Comparison of ENCODE assay signal across 1 cellular context in genomic region chr3:6747017-6747416, GRCh38.
TF ChIP-seq lines count a peak whose summit lies in the region.

No MANE protein-coding gene starts in this region.

TF ChIP-seq in K562, 482 proteins besides CTCF, POLR2A, EP300 and RAD21 (continued from another document):
- TF ChIP-seq, protein P1, sequence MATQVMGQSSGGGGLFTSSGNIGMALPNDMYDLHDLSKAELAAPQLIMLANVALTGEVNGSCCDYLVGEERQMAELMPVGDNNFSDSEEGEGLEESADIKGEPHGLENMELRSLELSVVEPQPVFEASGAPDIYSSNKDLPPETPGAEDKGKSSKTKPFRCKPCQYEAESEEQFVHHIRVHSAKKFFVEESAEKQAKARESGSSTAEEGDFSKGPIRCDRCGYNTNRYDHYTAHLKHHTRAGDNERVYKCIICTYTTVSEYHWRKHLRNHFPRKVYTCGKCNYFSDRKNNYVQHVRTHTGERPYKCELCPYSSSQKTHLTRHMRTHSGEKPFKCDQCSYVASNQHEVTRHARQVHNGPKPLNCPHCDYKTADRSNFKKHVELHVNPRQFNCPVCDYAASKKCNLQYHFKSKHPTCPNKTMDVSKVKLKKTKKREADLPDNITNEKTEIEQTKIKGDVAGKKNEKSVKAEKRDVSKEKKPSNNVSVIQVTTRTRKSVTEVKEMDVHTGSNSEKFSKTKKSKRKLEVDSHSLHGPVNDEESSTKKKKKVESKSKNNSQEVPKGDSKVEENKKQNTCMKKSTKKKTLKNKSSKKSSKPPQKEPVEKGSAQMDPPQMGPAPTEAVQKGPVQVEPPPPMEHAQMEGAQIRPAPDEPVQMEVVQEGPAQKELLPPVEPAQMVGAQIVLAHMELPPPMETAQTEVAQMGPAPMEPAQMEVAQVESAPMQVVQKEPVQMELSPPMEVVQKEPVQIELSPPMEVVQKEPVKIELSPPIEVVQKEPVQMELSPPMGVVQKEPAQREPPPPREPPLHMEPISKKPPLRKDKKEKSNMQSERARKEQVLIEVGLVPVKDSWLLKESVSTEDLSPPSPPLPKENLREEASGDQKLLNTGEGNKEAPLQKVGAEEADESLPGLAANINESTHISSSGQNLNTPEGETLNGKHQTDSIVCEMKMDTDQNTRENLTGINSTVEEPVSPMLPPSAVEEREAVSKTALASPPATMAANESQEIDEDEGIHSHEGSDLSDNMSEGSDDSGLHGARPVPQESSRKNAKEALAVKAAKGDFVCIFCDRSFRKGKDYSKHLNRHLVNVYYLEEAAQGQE (CRISPR knock-in tag; IDR thresholded peaks at IDR 0.05; ENCODE audit: low read depth), result no peak
- no peak for TF ChIP-seq ZNF316 (IDR thresholded peaks at IDR 0.05)
- no peak for TF ChIP-seq ZNF165 (CRISPR knock-in tag; IDR thresholded peaks at IDR 0.05; ENCODE audit: borderline replicate concordance)
- no peak for TF ChIP-seq POLR2H (tag; IDR thresholded peaks at IDR 0.05; ENCODE audit: low read depth)
- peak; percentile 74 for TF ChIP-seq ARID1B (IDR thresholded peaks at IDR 0.05)
- no peak for TF ChIP-seq TRIM25 (IDR thresholded peaks at IDR 0.05; ENCODE audit: borderline replicate concordance)
- TF ChIP-seq YBX1 (IDR thresholded peaks at IDR 0.05), result no peak
- no peak for TF ChIP-seq MAFG (tag; conservative IDR thresholded peaks at IDR 0.05)
- 0 out of 2 replicates have a peak, but pooled peaks have one; percentile 39 for TF ChIP-seq HDAC2 (IDR thresholded peaks at IDR 0.05)
- TF ChIP-seq EHMT2 (IDR thresholded peaks at IDR 0.05), result peak; percentile 43; the same call in 1 of the 2 replicates
- TF ChIP-seq, protein P2, sequence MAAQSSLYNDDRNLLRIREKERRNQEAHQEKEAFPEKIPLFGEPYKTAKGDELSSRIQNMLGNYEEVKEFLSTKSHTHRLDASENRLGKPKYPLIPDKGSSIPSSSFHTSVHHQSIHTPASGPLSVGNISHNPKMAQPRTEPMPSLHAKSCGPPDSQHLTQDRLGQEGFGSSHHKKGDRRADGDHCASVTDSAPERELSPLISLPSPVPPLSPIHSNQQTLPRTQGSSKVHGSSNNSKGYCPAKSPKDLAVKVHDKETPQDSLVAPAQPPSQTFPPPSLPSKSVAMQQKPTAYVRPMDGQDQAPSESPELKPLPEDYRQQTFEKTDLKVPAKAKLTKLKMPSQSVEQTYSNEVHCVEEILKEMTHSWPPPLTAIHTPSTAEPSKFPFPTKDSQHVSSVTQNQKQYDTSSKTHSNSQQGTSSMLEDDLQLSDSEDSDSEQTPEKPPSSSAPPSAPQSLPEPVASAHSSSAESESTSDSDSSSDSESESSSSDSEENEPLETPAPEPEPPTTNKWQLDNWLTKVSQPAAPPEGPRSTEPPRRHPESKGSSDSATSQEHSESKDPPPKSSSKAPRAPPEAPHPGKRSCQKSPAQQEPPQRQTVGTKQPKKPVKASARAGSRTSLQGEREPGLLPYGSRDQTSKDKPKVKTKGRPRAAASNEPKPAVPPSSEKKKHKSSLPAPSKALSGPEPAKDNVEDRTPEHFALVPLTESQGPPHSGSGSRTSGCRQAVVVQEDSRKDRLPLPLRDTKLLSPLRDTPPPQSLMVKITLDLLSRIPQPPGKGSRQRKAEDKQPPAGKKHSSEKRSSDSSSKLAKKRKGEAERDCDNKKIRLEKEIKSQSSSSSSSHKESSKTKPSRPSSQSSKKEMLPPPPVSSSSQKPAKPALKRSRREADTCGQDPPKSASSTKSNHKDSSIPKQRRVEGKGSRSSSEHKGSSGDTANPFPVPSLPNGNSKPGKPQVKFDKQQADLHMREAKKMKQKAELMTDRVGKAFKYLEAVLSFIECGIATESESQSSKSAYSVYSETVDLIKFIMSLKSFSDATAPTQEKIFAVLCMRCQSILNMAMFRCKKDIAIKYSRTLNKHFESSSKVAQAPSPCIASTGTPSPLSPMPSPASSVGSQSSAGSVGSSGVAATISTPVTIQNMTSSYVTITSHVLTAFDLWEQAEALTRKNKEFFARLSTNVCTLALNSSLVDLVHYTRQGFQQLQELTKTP (IDR thresholded peaks at IDR 0.05; ENCODE audit: low read depth in 1 of 2, partially characterized antibody in 2 of 2), result no peak
- TF ChIP-seq TAL1 (IDR thresholded peaks at IDR 0.05), result peak; percentile 69
- TF ChIP-seq FOXM1 (IDR thresholded peaks at IDR 0.05; ENCODE audit: low read depth), result peak; percentile 24; the same call in 1 of the 2 replicates
- no peak for TF ChIP-seq FOXM1 (CRISPR knock-in tag; IDR thresholded peaks at IDR 0.05; ENCODE audit: low read depth)
- no peak for TF ChIP-seq SREBF1 (IDR thresholded peaks at IDR 0.05; ENCODE audit: borderline replicate concordance, low read depth, low read length)
- no peak for TF ChIP-seq KLF13 (tag; IDR thresholded peaks at IDR 0.05; ENCODE audit: borderline replicate concordance, low read depth)
- TF ChIP-seq NR4A1 (CRISPR knock-in tag; IDR thresholded peaks at IDR 0.05), result no peak
- TF ChIP-seq NR4A1 (tag; IDR thresholded peaks at IDR 0.05), result no peak
- TF ChIP-seq, protein P3, sequence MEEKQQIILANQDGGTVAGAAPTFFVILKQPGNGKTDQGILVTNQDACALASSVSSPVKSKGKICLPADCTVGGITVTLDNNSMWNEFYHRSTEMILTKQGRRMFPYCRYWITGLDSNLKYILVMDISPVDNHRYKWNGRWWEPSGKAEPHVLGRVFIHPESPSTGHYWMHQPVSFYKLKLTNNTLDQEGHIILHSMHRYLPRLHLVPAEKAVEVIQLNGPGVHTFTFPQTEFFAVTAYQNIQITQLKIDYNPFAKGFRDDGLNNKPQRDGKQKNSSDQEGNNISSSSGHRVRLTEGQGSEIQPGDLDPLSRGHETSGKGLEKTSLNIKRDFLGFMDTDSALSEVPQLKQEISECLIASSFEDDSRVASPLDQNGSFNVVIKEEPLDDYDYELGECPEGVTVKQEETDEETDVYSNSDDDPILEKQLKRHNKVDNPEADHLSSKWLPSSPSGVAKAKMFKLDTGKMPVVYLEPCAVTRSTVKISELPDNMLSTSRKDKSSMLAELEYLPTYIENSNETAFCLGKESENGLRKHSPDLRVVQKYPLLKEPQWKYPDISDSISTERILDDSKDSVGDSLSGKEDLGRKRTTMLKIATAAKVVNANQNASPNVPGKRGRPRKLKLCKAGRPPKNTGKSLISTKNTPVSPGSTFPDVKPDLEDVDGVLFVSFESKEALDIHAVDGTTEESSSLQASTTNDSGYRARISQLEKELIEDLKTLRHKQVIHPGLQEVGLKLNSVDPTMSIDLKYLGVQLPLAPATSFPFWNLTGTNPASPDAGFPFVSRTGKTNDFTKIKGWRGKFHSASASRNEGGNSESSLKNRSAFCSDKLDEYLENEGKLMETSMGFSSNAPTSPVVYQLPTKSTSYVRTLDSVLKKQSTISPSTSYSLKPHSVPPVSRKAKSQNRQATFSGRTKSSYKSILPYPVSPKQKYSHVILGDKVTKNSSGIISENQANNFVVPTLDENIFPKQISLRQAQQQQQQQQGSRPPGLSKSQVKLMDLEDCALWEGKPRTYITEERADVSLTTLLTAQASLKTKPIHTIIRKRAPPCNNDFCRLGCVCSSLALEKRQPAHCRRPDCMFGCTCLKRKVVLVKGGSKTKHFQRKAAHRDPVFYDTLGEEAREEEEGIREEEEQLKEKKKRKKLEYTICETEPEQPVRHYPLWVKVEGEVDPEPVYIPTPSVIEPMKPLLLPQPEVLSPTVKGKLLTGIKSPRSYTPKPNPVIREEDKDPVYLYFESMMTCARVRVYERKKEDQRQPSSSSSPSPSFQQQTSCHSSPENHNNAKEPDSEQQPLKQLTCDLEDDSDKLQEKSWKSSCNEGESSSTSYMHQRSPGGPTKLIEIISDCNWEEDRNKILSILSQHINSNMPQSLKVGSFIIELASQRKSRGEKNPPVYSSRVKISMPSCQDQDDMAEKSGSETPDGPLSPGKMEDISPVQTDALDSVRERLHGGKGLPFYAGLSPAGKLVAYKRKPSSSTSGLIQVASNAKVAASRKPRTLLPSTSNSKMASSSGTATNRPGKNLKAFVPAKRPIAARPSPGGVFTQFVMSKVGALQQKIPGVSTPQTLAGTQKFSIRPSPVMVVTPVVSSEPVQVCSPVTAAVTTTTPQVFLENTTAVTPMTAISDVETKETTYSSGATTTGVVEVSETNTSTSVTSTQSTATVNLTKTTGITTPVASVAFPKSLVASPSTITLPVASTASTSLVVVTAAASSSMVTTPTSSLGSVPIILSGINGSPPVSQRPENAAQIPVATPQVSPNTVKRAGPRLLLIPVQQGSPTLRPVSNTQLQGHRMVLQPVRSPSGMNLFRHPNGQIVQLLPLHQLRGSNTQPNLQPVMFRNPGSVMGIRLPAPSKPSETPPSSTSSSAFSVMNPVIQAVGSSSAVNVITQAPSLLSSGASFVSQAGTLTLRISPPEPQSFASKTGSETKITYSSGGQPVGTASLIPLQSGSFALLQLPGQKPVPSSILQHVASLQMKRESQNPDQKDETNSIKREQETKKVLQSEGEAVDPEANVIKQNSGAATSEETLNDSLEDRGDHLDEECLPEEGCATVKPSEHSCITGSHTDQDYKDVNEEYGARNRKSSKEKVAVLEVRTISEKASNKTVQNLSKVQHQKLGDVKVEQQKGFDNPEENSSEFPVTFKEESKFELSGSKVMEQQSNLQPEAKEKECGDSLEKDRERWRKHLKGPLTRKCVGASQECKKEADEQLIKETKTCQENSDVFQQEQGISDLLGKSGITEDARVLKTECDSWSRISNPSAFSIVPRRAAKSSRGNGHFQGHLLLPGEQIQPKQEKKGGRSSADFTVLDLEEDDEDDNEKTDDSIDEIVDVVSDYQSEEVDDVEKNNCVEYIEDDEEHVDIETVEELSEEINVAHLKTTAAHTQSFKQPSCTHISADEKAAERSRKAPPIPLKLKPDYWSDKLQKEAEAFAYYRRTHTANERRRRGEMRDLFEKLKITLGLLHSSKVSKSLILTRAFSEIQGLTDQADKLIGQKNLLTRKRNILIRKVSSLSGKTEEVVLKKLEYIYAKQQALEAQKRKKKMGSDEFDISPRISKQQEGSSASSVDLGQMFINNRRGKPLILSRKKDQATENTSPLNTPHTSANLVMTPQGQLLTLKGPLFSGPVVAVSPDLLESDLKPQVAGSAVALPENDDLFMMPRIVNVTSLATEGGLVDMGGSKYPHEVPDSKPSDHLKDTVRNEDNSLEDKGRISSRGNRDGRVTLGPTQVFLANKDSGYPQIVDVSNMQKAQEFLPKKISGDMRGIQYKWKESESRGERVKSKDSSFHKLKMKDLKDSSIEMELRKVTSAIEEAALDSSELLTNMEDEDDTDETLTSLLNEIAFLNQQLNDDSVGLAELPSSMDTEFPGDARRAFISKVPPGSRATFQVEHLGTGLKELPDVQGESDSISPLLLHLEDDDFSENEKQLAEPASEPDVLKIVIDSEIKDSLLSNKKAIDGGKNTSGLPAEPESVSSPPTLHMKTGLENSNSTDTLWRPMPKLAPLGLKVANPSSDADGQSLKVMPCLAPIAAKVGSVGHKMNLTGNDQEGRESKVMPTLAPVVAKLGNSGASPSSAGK (IDR thresholded peaks at IDR 0.05), result no peak
- peak; percentile 75 for TF ChIP-seq CBFA2T2 (conservative IDR thresholded peaks at IDR 0.05)
- peak; percentile 66 for TF ChIP-seq NCOR1 (IDR thresholded peaks at IDR 0.05)
- 0 out of 2 replicates have a peak, but pooled peaks have one; percentile 22 for TF ChIP-seq SMAD4 (CRISPR knock-in tag; conservative IDR thresholded peaks at IDR 0.05)
- no peak for TF ChIP-seq CCAR2 (IDR thresholded peaks at IDR 0.05; ENCODE audit: low read depth, low read length)
- TF ChIP-seq SOX6 (IDR thresholded peaks at IDR 0.05), result peak; percentile 56
- TF ChIP-seq TRIM24 (IDR thresholded peaks at IDR 0.05), result peak in 1 of 2 experiments; percentile 38; a peak in 1 of 4 replicates
- TF ChIP-seq RCOR1 (IDR thresholded peaks at IDR 0.05; ENCODE audit: borderline replicate concordance in 1 of 2, low read depth in 2 of 2, low read length in 2 of 2), result peak in 1 of 2 experiments; percentile 50; a peak in 1 of 4 replicates
- TF ChIP-seq TFAM (CRISPR knock-in tag; conservative IDR thresholded peaks at IDR 0.05), result no peak
- TF ChIP-seq CSDE1 (IDR thresholded peaks at IDR 0.05), result no peak
- no peak for TF ChIP-seq ZBTB26 (CRISPR knock-in tag; IDR thresholded peaks at IDR 0.05)
- no peak for TF ChIP-seq RHOXF2B (CRISPR knock-in tag; conservative IDR thresholded peaks at IDR 0.05)
- TF ChIP-seq KDM1A (IDR thresholded peaks at IDR 0.05), result peak; percentile 67 to 78
- TF ChIP-seq ZBTB9 (CRISPR knock-in tag; IDR thresholded peaks at IDR 0.05), result no peak
- TF ChIP-seq YY1 (IDR thresholded peaks at IDR 0.05; ENCODE audit: borderline replicate concordance in 1 of 3, control insufficient read depth in 1 of 3, extremely low read depth in 1 of 3, insufficient read depth in 3 of 3, insufficient read length in 1 of 3, insufficient replicate concordance in 2 of 3, low read depth in 1 of 3, low read length in 2 of 3), result no peak
- peak; percentile 57; the same call in 1 of the 2 replicates for TF ChIP-seq MTA2 (IDR thresholded peaks at IDR 0.05; ENCODE audit: low read depth)
- TF ChIP-seq TCF3 (CRISPR knock-in tag; IDR thresholded peaks at IDR 0.05), result peak; percentile 76
- peak; percentile 38; the same call in 1 of the 2 replicates for TF ChIP-seq STAT5A (IDR thresholded peaks at IDR 0.05; ENCODE audit: borderline replicate concordance, low read length)
- peak; percentile 37; the same call in 1 of the 2 replicates for TF ChIP-seq NFIC (IDR thresholded peaks at IDR 0.05)
- peak; percentile 87 for TF ChIP-seq CBFA2T3 (IDR thresholded peaks at IDR 0.05)
- no peak for TF ChIP-seq MCM2 (IDR thresholded peaks at IDR 0.05; ENCODE audit: low read depth)
TF ChIP-seq in K562: peak in this region for 19.
